9 cellular contexts compared by ENCODE assay signal in the genomic region with DNA sequence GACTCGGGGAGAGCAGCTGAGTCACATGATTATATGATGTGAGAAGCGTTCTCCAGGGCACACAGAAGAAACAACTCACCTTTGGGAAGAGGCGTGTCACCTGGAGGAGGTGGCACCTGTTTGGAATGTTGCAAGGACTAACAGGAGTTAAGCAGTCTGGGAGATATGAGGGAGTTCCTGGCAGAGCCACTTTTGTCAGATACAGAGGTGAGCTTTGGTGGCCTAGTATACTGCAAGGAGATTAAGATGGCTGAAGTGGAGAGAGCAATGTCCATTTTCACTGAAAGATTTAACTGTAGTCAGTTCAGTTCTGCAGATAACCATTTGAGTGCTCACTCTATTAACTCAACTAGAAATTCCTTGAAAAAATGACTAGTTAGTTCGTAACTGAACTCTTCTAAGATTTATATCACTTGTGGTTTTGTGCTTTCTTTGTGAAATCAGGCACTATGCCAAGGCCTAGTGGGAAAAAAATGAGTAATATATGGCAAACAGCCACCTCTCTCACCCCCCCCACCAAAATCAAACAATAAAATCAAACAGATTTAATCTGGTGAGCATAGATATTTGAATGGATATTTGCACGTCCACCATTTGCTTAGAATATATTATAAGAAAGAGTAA.
DNase-seq lines count a peak whose midpoint lies in the region; ATAC-seq and TF ChIP-seq lines count a peak whose summit lies in the region.
"Had no signal": no experiment of that assay in that cellular context is flagged by ENCODE, and none has a peak within 500 bp of the region (broad histone marks: within the 10 kb centered on the region; RNA-seq: fewer than 3 reads in every experiment).

No MANE protein-coding gene starts in this region.

- H3K27ac Mint-ChIP-seq in activated naive CD4-positive, alpha-beta T cell treated with anti-CD3 and anti-CD28 coated beads, Interleukin-2, amount 50 U/mL, for 72 hours = no peak overlapping the region
- H3K27ac Mint-ChIP-seq in activated naive CD4-positive, alpha-beta T cell treated with anti-CD3 and anti-CD28 coated beads, Interleukin-2, amount 10 ng/mL, durations not matched to agents 7 days and 5 days = no peak overlapping the region

- TF ChIP-seq POLR2A in thyroid gland (IDR thresholded peaks at IDR 0.05) = no peak

- no peaks in the 10 kb centered on the region for H3K27me3 ChIP-seq in thyroid gland

- H3K36me3 ChIP-seq in thyroid gland = peaks cover 0 to 21% of the 10 kb centered on the region in 2 donors

- ATAC-seq in activated naive CD4-positive, alpha-beta T cell treated with anti-CD3 and anti-CD28 coated beads, Interleukin-2, amount 50 U/mL, for 72 hours = peak; percentile 36 to 70
- ATAC-seq in HG02981 (IDR thresholded peaks at IDR 0.05; ENCODE audit: unreplicated experiment) = no peak
- no peak for ATAC-seq in GM18867 (IDR thresholded peaks at IDR 0.05; ENCODE audit: unreplicated experiment)

- intact Hi-C loops in thyroid gland (cut with DNase I) = no loop called here

- H3K27me3 Mint-ChIP-seq in activated naive CD4-positive, alpha-beta T cell treated with anti-CD3 and anti-CD28 coated beads, Interleukin-2, amount 10 ng/mL, durations not matched to agents 7 days and 5 days = no peaks in the 10 kb centered on the region

- H3K4me1 ChIP-seq in thyroid gland = peaks cover 9 to 10% of the 10 kb centered on the region in 2 donors

- no peaks in the 10 kb centered on the region for H3K9me3 ChIP-seq in thyroid gland

- H3K9me3 Mint-ChIP-seq in activated naive CD4-positive, alpha-beta T cell treated with anti-CD3 and anti-CD28 coated beads, Interleukin-2, amount 50 U/mL, for 72 hours = no peaks in the 10 kb centered on the region
- no peaks in the 10 kb centered on the region for H3K9me3 Mint-ChIP-seq in activated naive CD4-positive, alpha-beta T cell treated with anti-CD3 and anti-CD28 coated beads, Interleukin-2, amount 10 ng/mL, durations not matched to agents 7 days and 5 days

- 57 to 62% methylated on average over 5 of the region's 5 CpGs for WGBS in thyroid gland, 2 donors

- peak in 1 of 2 donors; percentile 10 for DNase-seq in activated naive CD4-positive, alpha-beta T cell treated with anti-CD3 and anti-CD28 coated beads, Interleukin-2, amount 50 U/mL, for 72 hours (ENCODE audit: low spot score in 2 of 2)
- no peak for DNase-seq in activated naive CD4-positive, alpha-beta T cell treated with anti-CD3 and anti-CD28 coated beads, Interleukin-2, amount 10 ng/mL, durations not matched to agents 7 days and 5 days
- DNase-seq in RPMI7951 (ENCODE audit: low read depth) = peak; percentile 63
- peak; percentile 73 for DNase-seq in fibroblast of pulmonary artery (ENCODE audit: low read depth)
- peak; percentile 12 to 22 for DNase-seq in thyroid gland
- DNase-seq in T-helper 9 cell = no peak
- DNase-seq: NCI-H187 had no signal

- peaks cover 6% of the 10 kb centered on the region for H3K4me1 Mint-ChIP-seq in activated naive CD4-positive, alpha-beta T cell treated with anti-CD3 and anti-CD28 coated beads, Interleukin-2, amount 10 ng/mL, durations not matched to agents 7 days and 5 days

- H3K4me3 ChIP-seq in fibroblast of pulmonary artery (replicated peaks; ENCODE audit: low read depth, low read length) (no peak overlapping the region), thyroid gland (replicated peaks in 1 of 3) (no peak overlapping the region)

- CTCF ChIA-PET in activated naive CD4-positive, alpha-beta T cell treated with anti-CD3 and anti-CD28 coated beads, Interleukin-2, amount 10 ng/mL, durations not matched to agents 7 days and 5 days (lab: Charles Lee) = interaction anchor here (0.6 kb wide), 1 partner anchor 88 kb away, joined by 3 read pairs; no protein-coding TSS in a partner anchor

- H3K27ac ChIP-seq in thyroid gland = peak overlapping the region in 2 of 3 donors; percentile 26 to 29

- TF ChIP-seq CTCF in fibroblast of pulmonary artery (IDR thresholded peaks at IDR 0.05; ENCODE audit: low read length, missing control alignments) (no peak), thyroid gland (IDR thresholded peaks at IDR 0.05) (no peak)

- H3K4me3 Mint-ChIP-seq in activated naive CD4-positive, alpha-beta T cell treated with anti-CD3 and anti-CD28 coated beads, Interleukin-2, amount 10 ng/mL, durations not matched to agents 7 days and 5 days = no peak overlapping the region

- no peaks in the 10 kb centered on the region for H3K36me3 Mint-ChIP-seq in activated naive CD4-positive, alpha-beta T cell treated with anti-CD3 and anti-CD28 coated beads, Interleukin-2, amount 50 U/mL, for 72 hours
- peaks cover 9% of the 10 kb centered on the region for H3K36me3 Mint-ChIP-seq in activated naive CD4-positive, alpha-beta T cell treated with anti-CD3 and anti-CD28 coated beads, Interleukin-2, amount 10 ng/mL, durations not matched to agents 7 days and 5 days

Comparison
In these comparisons a context has a peak if more than half of its experiments do, and no peak if none do; other contexts are left out.
1. ATAC-seq: peak in activated naive CD4-positive, alpha-beta T cell treated with anti-CD3 and anti-CD28 coated beads, Interleukin-2, amount 50 U/mL, for 72 hours (2 of 2); none in HG02981 (single experiment) and GM18867 (single experiment).
2. DNase-seq: peak in RPMI7951 (single experiment), fibroblast of pulmonary artery (single experiment) and thyroid gland (2 of 2); none in activated naive CD4-positive, alpha-beta T cell treated with anti-CD3 and anti-CD28 coated beads, Interleukin-2, amount 10 ng/mL, durations not matched to agents 7 days and 5 days (single experiment) and T-helper 9 cell (single experiment).